In genomic region chr10:100987685-100988049, GRCh38 we compare ENCODE assay signal across 8 cellular contexts. TPM values are rescaled to one million over a fixed set of nuclear protein-coding genes. Genes with fewer than 3 reads are reported as not detected.
A peak's percentile ranks its signal among the peaks of the same experiment; 100 is the strongest.
DNase-seq lines count a peak whose midpoint lies in the region; ATAC-seq and TF ChIP-seq lines count a peak whose summit lies in the region.

No MANE protein-coding gene starts in this region.

- DNase-seq in right atrium auricular region (ENCODE audit: low spot score) (no peak), Right ventricle myocardium superior (no peak), astrocyte of the spinal cord (ENCODE audit: low read depth, low spot score) (no peak), NCI-H2029 treated with DMSO at 0.1 percent for 48 hours (lab: John Stamatoyannopoulos, UW) (no peak), kidney glomerular epithelial cell (lab: John Stamatoyannopoulos, UW) (no peak), NCI-H1436 treated with DMSO at 0.1 percent for 48 hours (lab: John Stamatoyannopoulos, UW) (no peak)

- TF ChIP-seq CTCF in right atrium auricular region (IDR thresholded peaks at IDR 0.05), result no peak
- no peak for TF ChIP-seq CTCF in astrocyte of the spinal cord (IDR thresholded peaks at IDR 0.05; ENCODE audit: low read depth, low read length)

- 1 to 3% methylated on average over 15 of the region's 15 CpGs for WGBS in mesodermal cell (ENCODE audit: insufficient coverage in 2 of 2), 2 experiments

- intact Hi-C loops in Right ventricle myocardium superior (cut with DNase I), result no loop called here

- H3K4me1 ChIP-seq in right atrium auricular region (peaks cover 0 to 22% of the 10 kb centered on the region in 2 donors), mesodermal cell (ENCODE audit: control insufficient read depth, insufficient read depth, low read length, poor library complexity, severe bottlenecking) (peaks cover 21% of the 10 kb centered on the region)

- in situ Hi-C loops in astrocyte of the spinal cord (cut with HindIII; ENCODE audit: low sequenced_read_pairs), result no loop called here

- H3K27ac ChIP-seq in right atrium auricular region, result peak overlapping the region; percentile 82 to 83
- peak overlapping the region; percentile 30 for H3K27ac ChIP-seq in mesodermal cell (ENCODE audit: low read depth, low read length, severe bottlenecking)

- ATAC-seq in Right ventricle myocardium superior (ENCODE audit: poor library complexity), result no peak
- no peak for ATAC-seq in HG02870 (IDR thresholded peaks at IDR 0.05; ENCODE audit: unreplicated experiment)

- peaks cover 37% of the 10 kb centered on the region for H3K36me3 ChIP-seq in right atrium auricular region
- H3K36me3 ChIP-seq in mesodermal cell (ENCODE audit: control insufficient read depth, insufficient read depth, low read length), result peaks cover 55% of the 10 kb centered on the region

- H3K9me3 ChIP-seq in right atrium auricular region, result no peaks in the 10 kb centered on the region
- no peaks in the 10 kb centered on the region for H3K9me3 ChIP-seq in mesodermal cell (ENCODE audit: control insufficient read depth, low read length)

- H3K4me3 ChIP-seq in right atrium auricular region, result peak overlapping the region; percentile 91 to 94
- peak overlapping the region; percentile 96 for H3K4me3 ChIP-seq in astrocyte of the spinal cord (ENCODE audit: low read depth, low read length)
- H3K4me3 ChIP-seq in mesodermal cell (ENCODE audit: extremely low read depth, insufficient read depth, low read length, poor library complexity, severe bottlenecking), result peak overlapping the region; percentile 98

- H3K27me3 ChIP-seq in right atrium auricular region, result no peaks in the 10 kb centered on the region

RNA-seq across cellular contexts. Expression of gene TWNK, which starts 0.3 kb away (rescaled TPM):
- total RNA-seq in right atrium auricular region (1 to 10 TPM; 5.5 to 7.1 TPM), Right ventricle myocardium superior (6.4 TPM)
- polyA plus RNA-seq in mesodermal cell (2013, experiment 1 of 2), result 10.7 TPM
- 10.3 TPM for polyA plus RNA-seq in mesodermal cell (2013, experiment 2 of 2)

RNA-seq across cellular contexts. Expression of gene MRPL43, which starts 0.4 kb away (rescaled TPM):
- total RNA-seq in right atrium auricular region, result 10 to 100 TPM; 60.1 to 88.4 TPM
- 55.4 TPM for total RNA-seq in Right ventricle myocardium superior
- polyA plus RNA-seq in mesodermal cell (2013, experiment 1 of 2), result 85.5 TPM
- polyA plus RNA-seq in mesodermal cell (2013, experiment 2 of 2), result 71.0 TPM

RNA-seq across cellular contexts. Expression of gene LZTS2, which starts 11.9 kb away (rescaled TPM):
- 10 to 100 TPM; 40.0 to 71.0 TPM for total RNA-seq in right atrium auricular region
- total RNA-seq in Right ventricle myocardium superior, result 39.1 TPM
- 88.5 TPM for polyA plus RNA-seq in mesodermal cell (2013, experiment 1 of 2)
- polyA plus RNA-seq in mesodermal cell (2013, experiment 2 of 2), result 68.7 TPM

RNA-seq across cellular contexts. Expression of gene SEMA4G, which starts 18.4 kb away (rescaled TPM):
- 1 to 10 TPM; 3.4 to 4.0 TPM for total RNA-seq in right atrium auricular region
- 0.86 TPM for total RNA-seq in Right ventricle myocardium superior
- 11.6 TPM for polyA plus RNA-seq in mesodermal cell (2013, experiment 1 of 2)
- polyA plus RNA-seq in mesodermal cell (2013, experiment 2 of 2), result 8.9 TPM

RNA-seq across cellular contexts. Expression of gene PDZD7, which starts 43.3 kb away (rescaled TPM):
- 1 to 10 TPM in 1 of 2 donors, under 1 TPM in 1; 0.59 to 1.3 TPM for total RNA-seq in right atrium auricular region
- 0.38 TPM for total RNA-seq in Right ventricle myocardium superior
- 0.55 TPM for polyA plus RNA-seq in mesodermal cell (2013, experiment 1 of 2)
- polyA plus RNA-seq in mesodermal cell (2013, experiment 2 of 2), result 1.1 TPM
